Comparison of ENCODE assay signal across 10 cellular contexts in the genomic region with DNA sequence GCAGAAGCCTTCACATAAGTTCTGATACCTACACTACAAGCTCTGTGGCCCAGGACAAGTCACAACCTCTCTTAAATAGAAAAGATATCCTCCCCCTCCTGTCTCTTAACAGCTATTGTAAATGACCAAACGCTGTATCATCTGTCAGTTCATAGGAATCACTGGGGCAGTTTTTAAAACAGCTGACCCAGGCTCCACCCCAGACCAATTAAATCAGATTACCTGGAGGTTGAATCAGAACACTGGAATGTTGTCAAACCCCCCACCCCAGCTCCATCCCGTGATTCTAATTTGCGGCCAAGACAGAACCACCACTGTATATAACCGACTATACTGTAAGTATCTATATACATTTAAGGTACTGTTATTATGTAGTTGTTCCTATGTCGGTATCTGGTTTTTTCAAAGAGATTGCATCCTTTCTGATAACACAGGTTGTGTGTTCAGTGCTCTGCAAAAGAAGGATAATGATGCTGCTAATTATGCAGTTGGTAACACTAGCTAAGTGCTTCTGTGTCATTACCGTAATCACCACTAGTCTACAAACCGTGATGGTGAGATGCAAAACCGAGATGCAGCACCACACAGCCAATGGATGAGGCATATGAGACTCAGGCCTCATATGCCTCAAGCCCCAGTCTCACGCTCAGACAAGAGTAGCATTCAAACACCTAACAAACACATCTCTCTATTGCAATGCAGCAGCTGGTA. TPM values are rescaled to one million over a fixed set of nuclear protein-coding genes. Genes with fewer than 3 reads are reported as not detected.
DNase-seq lines count a peak whose midpoint lies in the region; TF ChIP-seq lines count a peak whose summit lies in the region.
"Had no signal": no experiment of that assay in that cellular context is flagged by ENCODE, and none has a peak within 500 bp of the region (broad histone marks: within the 10 kb centered on the region; RNA-seq: fewer than 3 reads in every experiment).

No MANE protein-coding gene starts in this region.

- no peak overlapping the region for H3K4me3 ChIP-seq in astrocyte of the spinal cord (ENCODE audit: low read depth, low read length)
- H3K4me3 ChIP-seq in mesendoderm (ENCODE audit: low read length) = no peak overlapping the region
- H3K4me3 ChIP-seq in ovary = no peak overlapping the region

- in situ Hi-C loops in astrocyte of the spinal cord (cut with HindIII; ENCODE audit: low sequenced_read_pairs) = no loop called here

- H3K9me3 Mint-ChIP-seq in Calu3 (ENCODE audit: low read depth, unreplicated experiment) = peaks cover 3% of the 10 kb centered on the region
- H3K9me3 Mint-ChIP-seq in activated naive CD4-positive, alpha-beta T cell treated with anti-CD3 and anti-CD28 coated beads, Interleukin-2, amount 10 ng/mL, durations not matched to agents 7 days and 5 days = peaks cover 2% of the 10 kb centered on the region

- no peak overlapping the region for H3K4me2 ChIP-seq in mesendoderm (ENCODE audit: low read length)

- H3K27me3 ChIP-seq in mesendoderm (ENCODE audit: insufficient read depth, low read length, poor library complexity) (no peaks in the 10 kb centered on the region), ovary (no peaks in the 10 kb centered on the region)

- H3K36me3 ChIP-seq in mesendoderm (ENCODE audit: control insufficient read depth, insufficient read depth, low read length) (no peaks in the 10 kb centered on the region), ovary (no peaks in the 10 kb centered on the region)

- no peak overlapping the region for H3K18ac ChIP-seq in mesendoderm (ENCODE audit: low read length)

- peak; percentile 39 for TF ChIP-seq CTCF in Calu3 (IDR thresholded peaks at IDR 0.05; ENCODE audit: unreplicated experiment)
- peak; percentile 5 for TF ChIP-seq CTCF in astrocyte of the spinal cord (IDR thresholded peaks at IDR 0.05; ENCODE audit: low read depth, low read length)
- no peak for TF ChIP-seq CTCF in ovary (IDR thresholded peaks at IDR 0.05)

- no peak overlapping the region for H3K23ac ChIP-seq in mesendoderm (ENCODE audit: low read length)

- H3K4me3 Mint-ChIP-seq in Calu3 (ENCODE audit: low read depth, unreplicated experiment) = no peak overlapping the region
- H3K4me3 Mint-ChIP-seq in activated naive CD4-positive, alpha-beta T cell treated with anti-CD3 and anti-CD28 coated beads, Interleukin-2, amount 10 ng/mL, durations not matched to agents 7 days and 5 days = no peak overlapping the region
- H3K4me3 Mint-ChIP-seq: immature natural killer cell had no signal

- no peak overlapping the region for H3K56ac ChIP-seq in mesendoderm (ENCODE audit: low read length)

- H3K9me3 ChIP-seq in ovary = no peaks in the 10 kb centered on the region

- intact Hi-C loops in Calu3 (cut with micrococcal nuclease; ENCODE audit: unreplicated experiment) (loop anchor here (1.0 to 2.0 kb wide), 3 partner anchors 42 to 284 kb away; no protein-coding TSS in a partner anchor), ovary (cut with DNase I) (loop anchor here in 1 of 4 donors (5.0 kb wide), 1 partner anchor 38 kb away; no protein-coding TSS in a partner anchor)

- H3K27me3 Mint-ChIP-seq in Calu3 (ENCODE audit: unreplicated experiment) = no peaks in the 10 kb centered on the region
- H3K27me3 Mint-ChIP-seq in activated naive CD4-positive, alpha-beta T cell treated with anti-CD3 and anti-CD28 coated beads, Interleukin-2, amount 10 ng/mL, durations not matched to agents 7 days and 5 days = peaks cover 25% of the 10 kb centered on the region

- H3K4me1 Mint-ChIP-seq in Calu3 (ENCODE audit: low read depth, unreplicated experiment) = peaks cover 53% of the 10 kb centered on the region
- no peaks in the 10 kb centered on the region for H3K4me1 Mint-ChIP-seq in activated naive CD4-positive, alpha-beta T cell treated with anti-CD3 and anti-CD28 coated beads, Interleukin-2, amount 10 ng/mL, durations not matched to agents 7 days and 5 days
- H3K4me1 Mint-ChIP-seq: immature natural killer cell had no signal

- H2BK5ac ChIP-seq in mesendoderm (ENCODE audit: low read length) = no peak overlapping the region

- DNase-seq in Calu3 (peak; percentile 84), HuH-7 (ENCODE audit: low spot score) (peak; percentile 81), astrocyte of the spinal cord (ENCODE audit: low read depth, low spot score) (no peak), mesendoderm (peak; percentile 75), OCI-M1 (lab: John Stamatoyannopoulos, UW) (no peak), ovary (no peak), HK-2 (ENCODE audit: unreplicated experiment) (no peak)
- no peak for DNase-seq in activated naive CD4-positive, alpha-beta T cell treated with anti-CD3 and anti-CD28 coated beads, Interleukin-2, amount 10 ng/mL, durations not matched to agents 7 days and 5 days
- DNase-seq: activated effector memory CD4-positive, alpha-beta T cell treated with anti-CD3 and anti-CD28 coated beads, Interleukin-2, amount 50 U/mL, for 16 hours; immature natural killer cell had no signal

- H3K27ac ChIP-seq in mesendoderm (ENCODE audit: low read depth, low read length) = peak overlapping the region; percentile 19
- H3K27ac ChIP-seq in ovary = no peak overlapping the region

- H2AK5ac ChIP-seq in mesendoderm (ENCODE audit: low read length) = no peak overlapping the region

- no peak overlapping the region for H4K5ac ChIP-seq in mesendoderm (ENCODE audit: low read length)

- TF ChIP-seq EP300 in ovary (IDR thresholded peaks at IDR 0.05) = no peak

- peaks cover 2% of the 10 kb centered on the region for H3K79me1 ChIP-seq in mesendoderm (ENCODE audit: low read length)

- H3K27ac Mint-ChIP-seq in Calu3 (ENCODE audit: unreplicated experiment) = peak overlapping the region; percentile 42
- no peak overlapping the region for H3K27ac Mint-ChIP-seq in activated naive CD4-positive, alpha-beta T cell treated with anti-CD3 and anti-CD28 coated beads, Interleukin-2, amount 10 ng/mL, durations not matched to agents 7 days and 5 days
- H3K27ac Mint-ChIP-seq: immature natural killer cell had no signal

- WGBS in mesendoderm (ENCODE audit: extremely low coverage, insufficient coverage, low lambda C conversion rate) = no CpG with 5 or more reads among the region's 9 CpGs
- WGBS in ovary, 3 donors = 88 to 92% (median 89%) methylated on average over 9 of the region's 9 CpGs

- H3K36me3 Mint-ChIP-seq in Calu3 (ENCODE audit: insufficient read depth, unreplicated experiment) = peaks cover 16% of the 10 kb centered on the region
- H3K36me3 Mint-ChIP-seq in activated naive CD4-positive, alpha-beta T cell treated with anti-CD3 and anti-CD28 coated beads, Interleukin-2, amount 10 ng/mL, durations not matched to agents 7 days and 5 days = no peaks in the 10 kb centered on the region
- H3K36me3 Mint-ChIP-seq: immature natural killer cell had no signal

- peaks cover 19% of the 10 kb centered on the region for H3K4me1 ChIP-seq in mesendoderm (ENCODE audit: control insufficient read depth, low read depth, low read length)
- peaks cover 22% of the 10 kb centered on the region for H3K4me1 ChIP-seq in ovary (ENCODE audit: insufficient read depth)

- no TSS peak for BruUV-seq in Calu3 (replicated peaks; lab: Mats Ljungman, UMichigan)

- no peak for TF ChIP-seq POLR2A in ovary (IDR thresholded peaks at IDR 0.05)

- H3K79me2 ChIP-seq in mesendoderm (ENCODE audit: control insufficient read depth, insufficient read depth, low read length) = no peaks in the 10 kb centered on the region

- H2BK15ac ChIP-seq in mesendoderm (replicated peaks; ENCODE audit: low read depth) = no peak overlapping the region

- no peak overlapping the region for H3K9ac ChIP-seq in mesendoderm (ENCODE audit: low read length)

- H2BK120ac ChIP-seq in mesendoderm (ENCODE audit: low read depth, low read length) = no peak overlapping the region

- H3K4ac ChIP-seq in mesendoderm (ENCODE audit: low read depth, low read length) = no peak overlapping the region

- CTCF ChIA-PET in Calu3 (lab: Charles Lee) = interaction anchor here (0.6 to 1.7 kb wide), 18 partner anchors 11 to 284 kb away, joined by 3 to 7 read pairs (median 3); no protein-coding TSS in a partner anchor
- CTCF ChIA-PET in activated naive CD4-positive, alpha-beta T cell treated with anti-CD3 and anti-CD28 coated beads, Interleukin-2, amount 10 ng/mL, durations not matched to agents 7 days and 5 days (lab: Charles Lee) = no interaction called here

- H4K8ac ChIP-seq in mesendoderm (ENCODE audit: low read depth, low read length) = no peak overlapping the region

RNA-seq across cellular contexts. Expression of a gene that starts 47.4 kb away (rescaled TPM):
- 102 and 135 TPM in 2 replicates for total RNA-seq in Calu3 (2022)
- polyA plus RNA-seq in mesendoderm (2013, experiment 1 of 2) = 7.2 TPM
- 7.8 TPM for polyA plus RNA-seq in mesendoderm (2013, experiment 2 of 2)
- total RNA-seq in ovary = 100 to 1,000 TPM in 3 of 7 donors, 10 to 100 TPM in 4; 46.1 to 137 (median 96.3) TPM
- 10 to 100 TPM; 36.6 to 91.3 TPM for polyA plus RNA-seq in ovary

Comparison
In these comparisons a context has a peak if more than half of its experiments do, and no peak if none do; other contexts are left out.
1. DNase-seq: peak in Calu3 (single experiment), HuH-7 (single experiment) and mesendoderm (single experiment); none in astrocyte of the spinal cord (single experiment), OCI-M1 (single experiment), ovary (0 of 5), HK-2 (single experiment) and activated naive CD4-positive, alpha-beta T cell treated with anti-CD3 and anti-CD28 coated beads, Interleukin-2, amount 10 ng/mL, durations not matched to agents 7 days and 5 days (single experiment).
2. CTCF ChIP-seq: peak in Calu3 (single experiment) and astrocyte of the spinal cord (single experiment); none in ovary (0 of 3).